ENCODE assay signal across 14 cellular contexts in genomic region chr2:222842517-222843174, GRCh38. TPM values are rescaled to one million over a fixed set of nuclear protein-coding genes. Genes with fewer than 3 reads are reported as not detected.
DNase-seq lines count a peak whose midpoint lies in the region; ATAC-seq, FAIRE-seq and TF ChIP-seq lines count a peak whose summit lies in the region.
"Had no signal": no experiment of that assay in that cellular context is flagged by ENCODE, and none has a peak within 500 bp of the region (broad histone marks: within the 10 kb centered on the region; RNA-seq: fewer than 3 reads in every experiment).

No MANE protein-coding gene starts in this region.

- no peaks in the 10 kb centered on the region for H3K27me3 ChIP-seq in astrocyte (ENCODE audit: insufficient read depth, low read length)
- no peaks in the 10 kb centered on the region for H3K27me3 ChIP-seq in right lobe of liver
- H3K27me3 ChIP-seq: adrenal gland, heart right ventricle, right atrium auricular region had no signal

- H3K4me1 ChIP-seq in astrocyte (ENCODE audit: insufficient read depth, low read length) (peaks cover 14% of the 10 kb centered on the region), right lobe of liver (peaks cover 0 to 10% (median 5%) of the 10 kb centered on the region in 4 donors)
- H3K4me1 ChIP-seq: adrenal gland, right atrium auricular region had no signal

- no peak overlapping the region for H3K4me3 Mint-ChIP-seq in CD14-positive monocyte
- no peak overlapping the region for H3K4me3 Mint-ChIP-seq in astrocyte (ENCODE audit: unreplicated experiment)
- H3K4me3 Mint-ChIP-seq: stimulated activated naive CD8-positive, alpha-beta T cell treated with anti-CD3 and anti-CD28 coated beads, Interleukin-15, Interleukin-2, amounts not matched to agents 100 ng/mL and 50 ng/mL, for 24 hours had no signal

- peak; percentile 73 for FAIRE-seq in astrocyte (lab: Jason Lieb, UNC)

- H3K4me1 Mint-ChIP-seq in CD14-positive monocyte, result peaks cover 39% of the 10 kb centered on the region
- peaks cover 18% of the 10 kb centered on the region for H3K4me1 Mint-ChIP-seq in astrocyte (ENCODE audit: low read depth, unreplicated experiment)

- intact Hi-C loops in CD14-positive monocyte (cut with micrococcal nuclease) (loop anchor here (5.0 kb wide), 1 partner anchor 35 kb away; no protein-coding TSS in a partner anchor), right lobe of liver (cut with DNase I) (no loop called here), head of caudate nucleus (cut with DNase I) (no loop called here)

- in situ Hi-C loops in KBM-7 (cut with MboI; ENCODE audit: low pct_unique_long_range_greater_than_20kb, low sequenced_read_pairs), result no loop called here

- 18% methylated on average over 3 of the region's 3 CpGs for WGBS in right lobe of liver (ENCODE audit: insufficient coverage, low coverage, low lambda C conversion rate, missing lambda C conversion rate)

- peak; percentile 79 to 92 (median 91) for ATAC-seq in right lobe of liver
- ATAC-seq: activated CD4-positive, CD25-positive, alpha-beta regulatory T cell treated with anti-CD3 and anti-CD28 coated beads, Interleukin-2, amount 50 U/mL, for 24 hours; heart right ventricle had no signal

- H3K27ac Mint-ChIP-seq in CD14-positive monocyte, result peak overlapping the region; percentile 80 to 99 (median 95)
- peak overlapping the region; percentile 80 for H3K27ac Mint-ChIP-seq in astrocyte (ENCODE audit: unreplicated experiment)
- H3K27ac Mint-ChIP-seq: stimulated activated naive CD8-positive, alpha-beta T cell treated with anti-CD3 and anti-CD28 coated beads, Interleukin-15, Interleukin-2, amounts not matched to agents 100 ng/mL and 50 ng/mL, for 24 hours had no signal

- no peak for TF ChIP-seq CTCF in CD14-positive monocyte (IDR thresholded peaks at IDR 0.05)
- TF ChIP-seq CTCF in astrocyte (IDR thresholded peaks at IDR 0.05; ENCODE audit: insufficient read depth, low read depth, low read length), result no peak
- no peak for TF ChIP-seq CTCF in right lobe of liver (IDR thresholded peaks at IDR 0.05)

- H3K9me3 ChIP-seq in astrocyte (ENCODE audit: insufficient read depth, low read depth, low read length) (no peaks in the 10 kb centered on the region), right lobe of liver (no peaks in the 10 kb centered on the region)
- H3K9me3 ChIP-seq: adrenal gland, heart right ventricle, right atrium auricular region had no signal

- no peak for TF ChIP-seq POLR2A in right lobe of liver (IDR thresholded peaks at IDR 0.05)

- H3K4me3 ChIP-seq in astrocyte (ENCODE audit: insufficient read depth, low read depth, low read length), result no peak overlapping the region
- H3K4me3 ChIP-seq in right lobe of liver, result no peak overlapping the region
- H3K4me3 ChIP-seq: adrenal gland, heart right ventricle, right atrium auricular region had no signal

- H3K27me3 Mint-ChIP-seq in CD14-positive monocyte (ENCODE audit: low read depth in 3 of 3), result peaks cover 1 to 3% (median 2%) of the 10 kb centered on the region in 3 donors
- no peaks in the 10 kb centered on the region for H3K27me3 Mint-ChIP-seq in astrocyte (ENCODE audit: low read depth, unreplicated experiment)

- H3K27ac ChIP-seq in astrocyte (ENCODE audit: low read depth, low read length), result no peak overlapping the region
- H3K27ac ChIP-seq in right lobe of liver, result peak overlapping the region in 1 of 3 donors; percentile 30
- H3K27ac ChIP-seq: adrenal gland, right atrium auricular region had no signal

- H3K4me2 ChIP-seq in astrocyte (ENCODE audit: low read length), result peak overlapping the region; percentile 42

- no peaks in the 10 kb centered on the region for H4K20me1 ChIP-seq in astrocyte (ENCODE audit: insufficient read depth, low read length)

- no peak overlapping the region for H3K9ac ChIP-seq in astrocyte (ENCODE audit: low read length)

- no peaks in the 10 kb centered on the region for H3K79me2 ChIP-seq in astrocyte (ENCODE audit: insufficient read depth, low read length)

- no peak for DNase-seq in CD14-positive monocyte (ENCODE audit: low spot score)
- peak; percentile 26 for DNase-seq in KBM-7
- peak; percentile 48 for DNase-seq in astrocyte (ENCODE audit: low read depth)
- DNase-seq in right lobe of liver, result no peak
- DNase-seq in activated gamma-delta T cell (lab: John Stamatoyannopoulos, UW), result no peak
- DNase-seq in T-helper 1 cell, result no peak
- DNase-seq in head of caudate nucleus, result no peak
- DNase-seq in globus pallidus (ENCODE audit: low spot score), result no peak
- DNase-seq: adrenal gland, heart right ventricle, NCI-H526 had no signal

- H3K36me3 ChIP-seq in astrocyte (ENCODE audit: insufficient read depth, low read length), result no peaks in the 10 kb centered on the region
- no peaks in the 10 kb centered on the region for H3K36me3 ChIP-seq in right lobe of liver
- H3K36me3 ChIP-seq: adrenal gland, heart right ventricle, right atrium auricular region had no signal

- no peaks in the 10 kb centered on the region for H3K36me3 Mint-ChIP-seq in CD14-positive monocyte
- H3K36me3 Mint-ChIP-seq in astrocyte (ENCODE audit: low read depth, unreplicated experiment), result no peaks in the 10 kb centered on the region

- no peaks in the 10 kb centered on the region for H3K9me3 Mint-ChIP-seq in CD14-positive monocyte
- no peaks in the 10 kb centered on the region for H3K9me3 Mint-ChIP-seq in astrocyte (ENCODE audit: unreplicated experiment)
- H3K9me3 Mint-ChIP-seq: stimulated activated naive CD8-positive, alpha-beta T cell treated with anti-CD3 and anti-CD28 coated beads, Interleukin-15, Interleukin-2, amounts not matched to agents 100 ng/mL and 50 ng/mL, for 24 hours had no signal

- no peak overlapping the region for H2AFZ ChIP-seq in astrocyte (ENCODE audit: low read depth, low read length)

RNA-seq across cellular contexts. Expression of gene ACSL3, which starts 18.2 kb away (rescaled TPM):
- 10 to 100 TPM; 19.9 to 24.4 TPM for polyA plus RNA-seq in CD14-positive monocyte
- total RNA-seq in astrocyte, result 144 and 163 TPM in 2 replicates
- total RNA-seq in right lobe of liver, result 10 to 100 TPM; 31.1 to 73.0 (median 49.9) TPM

Comparison
In these comparisons a context has a peak if more than half of its experiments do, and no peak if none do; other contexts are left out.
1. DNase-seq: peak in KBM-7 (single experiment) and astrocyte (single experiment); none in CD14-positive monocyte (single experiment), right lobe of liver (0 of 3), activated gamma-delta T cell (single experiment), T-helper 1 cell (0 of 5), head of caudate nucleus (0 of 42) and globus pallidus (single experiment).
2. intact Hi-C loops: an anchor here in CD14-positive monocyte (5.0 kb wide); none called in right lobe of liver and head of caudate nucleus.